Comparison of ENCODE assay signal across 8 cellular contexts in genomic region chr12:76559277-76560082, GRCh38. TPM values are rescaled to one million over a fixed set of nuclear protein-coding genes. Genes with fewer than 3 reads are reported as not detected.
DNase-seq lines count a peak whose midpoint lies in the region; ATAC-seq and TF ChIP-seq lines count a peak whose summit lies in the region.

Gene OSBPL8, minus strand, starts transcription at chr12:76559771. Its CDS starts 72,220 bp downstream, at chr12:76487551.

- peak within 1 kb of the TSS; percentile 90 for H3K18ac ChIP-seq in IMR-90 (ENCODE audit: low read depth, low read length)

- peak within 1 kb of the TSS; percentile 87 for H2AK9ac ChIP-seq in IMR-90 (replicated peaks; ENCODE audit: low read depth, low read length, poor library complexity)

- peak within 1 kb of the TSS; percentile 67 for H3K56ac ChIP-seq in IMR-90 (ENCODE audit: extremely low read depth, insufficient read depth, low read length)

- H3K9me1 ChIP-seq in IMR-90 (ENCODE audit: insufficient read depth, low read length): no peaks in the 10 kb centered on the region

- peak within 1 kb of the TSS; percentile 78 for H2AK5ac ChIP-seq in IMR-90 (ENCODE audit: low read depth, low read length)

- H3K14ac ChIP-seq in IMR-90 (replicated peaks; ENCODE audit: low read depth, low read length): peak within 1 kb of the TSS; percentile 97

- DNase-seq in DMS114 treated with DMSO at 0.1 percent for 48 hours (lab: John Stamatoyannopoulos, UW; ENCODE audit: unreplicated experiment) (peak; percentile 85), IMR-90 (peak; percentile 85), OCI-LY7 (ENCODE audit: low spot score) (peak; percentile 93), activated T-cell treated with anti-CD3 and anti-CD28 coated beads for 24 hours (ENCODE audit: low read depth) (peak; percentile 95), epithelial cell of esophagus (ENCODE audit: low read depth) (peak; percentile 93), mucosa of descending colon (peak; percentile 97 to 99 (median 99))
- DNase-seq in stimulated activated CD8-positive, alpha-beta memory T cell treated with anti-CD3 and anti-CD28 coated beads, Interleukin-4, amount 100 ng/mL, for 24 hours (ENCODE audit: low read depth): peak; percentile 97

- BruUV-seq in IMR-90 (replicated peaks; lab: Mats Ljungman, UMichigan) (no TSS peak), OCI-LY7 (replicated peaks; lab: Mats Ljungman, UMichigan) (no TSS peak)

- peak; percentile 88 for ATAC-seq in GM21528 (IDR thresholded peaks at IDR 0.05; ENCODE audit: low FRiP score, unreplicated experiment)
- peak; percentile 92 for ATAC-seq in IMR-90 (ENCODE audit: low read depth)
- peak; percentile 96 for ATAC-seq in mucosa of descending colon

- peaks cover 10 to 28% of the 10 kb centered on the region in 2 experiments; a peak in 3 of 4 replicates for H3K79me1 ChIP-seq in IMR-90 (ENCODE audit: low read depth in 1 of 2, low read length in 2 of 2)

- TF ChIP-seq RAD21 in IMR-90 (IDR thresholded peaks at IDR 0.05; ENCODE audit: low read length): peak; percentile 36; the same call in 1 of the 2 replicates

- H3K9me3 ChIP-seq in IMR-90 (ENCODE audit: control insufficient read depth, insufficient read depth, low read length) (no peaks in the 10 kb centered on the region), OCI-LY7 (ENCODE audit: low read length) (no peaks in the 10 kb centered on the region), mucosa of descending colon (no peaks in the 10 kb centered on the region)

- H4K8ac ChIP-seq in IMR-90 (ENCODE audit: low read depth in 2 of 2, low read length in 2 of 2): peak within 1 kb of the TSS; percentile 89 to 91

- H4K20me1 ChIP-seq in IMR-90 (ENCODE audit: insufficient read depth, low read length): no peaks in the 10 kb centered on the region
- no peaks in the 10 kb centered on the region for H4K20me1 ChIP-seq in OCI-LY7 (ENCODE audit: insufficient read depth, low read length)

- peak within 1 kb of the TSS; percentile 95 for H3K4me2 ChIP-seq in IMR-90 (ENCODE audit: low read depth, low read length)
- H3K4me2 ChIP-seq in OCI-LY7 (ENCODE audit: low read length): peak within 1 kb of the TSS; percentile 99

- H3K4me1 ChIP-seq in IMR-90 (ENCODE audit: control insufficient read depth, insufficient read depth, low read length) (no peaks in the 10 kb centered on the region), OCI-LY7 (ENCODE audit: insufficient read depth, low read length, poor library complexity, severe bottlenecking) (peaks cover 41% of the 10 kb centered on the region), mucosa of descending colon (ENCODE audit: low read depth) (no peaks in the 10 kb centered on the region)

- peak within 1 kb of the TSS; percentile 89 for H3K27ac ChIP-seq in IMR-90 (ENCODE audit: insufficient read depth, low read length)
- peak within 1 kb of the TSS; percentile 66 for H3K27ac ChIP-seq in OCI-LY7 (ENCODE audit: low read depth, low read length, poor library complexity, severe bottlenecking)

- intact Hi-C loops in IMR-90 (cut with micrococcal nuclease) (loop anchor here (5.0 to 10.0 kb wide), 2 partner anchors 87 to 165 kb away; no protein-coding TSS in a partner anchor), OCI-LY7 (cut with micrococcal nuclease; ENCODE audit: unreplicated experiment) (loop anchor here (1.0 to 10.0 kb wide), 4 partner anchors 203 to 1045 kb away; partner anchors contain the start of genes BBS10, KRR1, NAP1L1 and ZDHHC17), mucosa of descending colon (cut with DNase I, micrococcal nuclease) (no loop called here)

- H3K79me2 ChIP-seq in OCI-LY7 (ENCODE audit: insufficient read depth, low read depth, low read length): peaks cover 47% of the 10 kb centered on the region

- in situ Hi-C loops in IMR-90 (cut with MboI; ENCODE audit: low sequenced_read_pairs): no loop called here

- peak within 1 kb of the TSS; percentile 84; the same call in 2 of the 3 replicates for H2BK15ac ChIP-seq in IMR-90 (ENCODE audit: low read depth, low read length)

- TF ChIP-seq CTCF in IMR-90 (conservative IDR thresholded peaks at IDR 0.05; ENCODE audit: low read depth, low read length) (peak; percentile 29), OCI-LY7 (conservative IDR thresholded peaks at IDR 0.05; ENCODE audit: low read length) (peak; percentile 38; the same call in 1 of the 2 replicates), epithelial cell of esophagus (IDR thresholded peaks at IDR 0.05; ENCODE audit: insufficient read depth, low read depth, low read length, missing control alignments) (no peak), mucosa of descending colon (IDR thresholded peaks at IDR 0.05) (no peak)

- CTCF ChIA-PET in IMR-90 (lab: Yijun Ruan, JAX): interaction anchor here (1.2 kb wide), 1 partner anchor 26 kb away, joined by 4 read pairs; no protein-coding TSS in a partner anchor
- CTCF ChIA-PET in OCI-LY7 (lab: Charles Lee; ENCODE audit: unreplicated experiment): interaction anchor here (0.7 kb wide), 1 partner anchor 48 kb away, joined by 3 read pairs; no protein-coding TSS in a partner anchor

- peak within 1 kb of the TSS; percentile 88 for H3K9ac ChIP-seq in IMR-90 (ENCODE audit: low read depth, low read length)

- dilution Hi-C loops in IMR-90 (cut with HindIII; ENCODE audit: low sequenced_read_pairs, unreplicated experiment): no loop called here

- H4K5ac ChIP-seq in IMR-90 (ENCODE audit: low read depth, low read length): peak within 1 kb of the TSS; percentile 99

- H2AFZ ChIP-seq in IMR-90 (replicated peaks; ENCODE audit: low read length, poor library complexity) (peak within 1 kb of the TSS; percentile 99), OCI-LY7 (ENCODE audit: low read length) (peak within 1 kb of the TSS; percentile 97)

- H2BK20ac ChIP-seq in IMR-90 (ENCODE audit: low read depth, low read length): peak within 1 kb of the TSS; percentile 68

- H3K36me3 ChIP-seq in IMR-90 (ENCODE audit: control insufficient read depth, insufficient read depth, low read length): no peaks in the 10 kb centered on the region
- H3K36me3 ChIP-seq in OCI-LY7 (ENCODE audit: insufficient read depth, low read length): no peaks in the 10 kb centered on the region
- H3K36me3 ChIP-seq in mucosa of descending colon (ENCODE audit: low read depth): no peaks in the 10 kb centered on the region

- H2BK120ac ChIP-seq in IMR-90 (ENCODE audit: low read depth, low read length): peak within 1 kb of the TSS; percentile 94

- POLR2A ChIA-PET in IMR-90 (lab: Charles Lee; ENCODE audit: unreplicated experiment) (interaction anchor here (0.6 kb wide), 1 partner anchor 556 kb away, joined by 3 read pairs; no protein-coding TSS in a partner anchor), OCI-LY7 (lab: Charles Lee) (interaction anchor here (0.7 to 1.4 kb wide), 6 partner anchors 46 to 1088 kb away, joined by 3 to 5 read pairs (median 4); no protein-coding TSS in a partner anchor)

- peak within 1 kb of the TSS; percentile 98 for H3K4ac ChIP-seq in IMR-90 (ENCODE audit: low read depth, low read length)

- no peaks in the 10 kb centered on the region for H3K27me3 ChIP-seq in IMR-90 (ENCODE audit: control insufficient read depth, insufficient read depth, low read length)

- H3K4me3 ChIP-seq in IMR-90 (ENCODE audit: insufficient read depth, low read depth, low read length) (peak within 1 kb of the TSS; percentile 91), OCI-LY7 (ENCODE audit: low read depth, low read length, poor library complexity, severe bottlenecking) (peak within 1 kb of the TSS; percentile 100), epithelial cell of esophagus (ENCODE audit: low read length) (peak within 1 kb of the TSS; percentile 89), mucosa of descending colon (peak within 1 kb of the TSS; percentile 79)

- WGBS in IMR-90 (ENCODE audit: extremely low coverage in 2 of 2, insufficient read length in 1 of 2), 2 experiments: 0% methylated on average over 32 of the region's 85 CpGs; no CpG with 5 or more reads in 1 of the 2 experiments

- H2BK5ac ChIP-seq in IMR-90 (ENCODE audit: low read depth, low read length, poor library complexity, severe bottlenecking): peak within 1 kb of the TSS; percentile 93

- H3K9me2 ChIP-seq in OCI-LY7 (ENCODE audit: insufficient read depth, low read length): no peaks in the 10 kb centered on the region

- peak within 1 kb of the TSS; percentile 96 for H3K23ac ChIP-seq in IMR-90 (ENCODE audit: low read depth, low read length)

- TF ChIP-seq POLR2A in IMR-90 (IDR thresholded peaks at IDR 0.05; ENCODE audit: low read depth, low read length): peak; percentile 82

- H4K91ac ChIP-seq in IMR-90 (ENCODE audit: insufficient read depth, low read depth, low read length): peak within 1 kb of the TSS; percentile 89

TF ChIP-seq in IMR-90, 13 proteins besides CTCF, POLR2A, EP300 and RAD21 (continues in another document):
- TF ChIP-seq ELK1 (IDR thresholded peaks at IDR 0.05; ENCODE audit: borderline replicate concordance, low read depth, low read length) (no peak), FOS (IDR thresholded peaks at IDR 0.05; ENCODE audit: low read depth, low read length) (no peak), MXI1 (IDR thresholded peaks at IDR 0.05; ENCODE audit: borderline replicate concordance, low read depth, low read length) (no peak; the same call in 1 of the 2 replicates), NFE2L2 (IDR thresholded peaks at IDR 0.05; ENCODE audit: low read depth, low read length) (no peak), MAZ (IDR thresholded peaks at IDR 0.05; ENCODE audit: borderline replicate concordance, low read depth, low read length) (peak; percentile 86), SMC3 (IDR thresholded peaks at IDR 0.05; ENCODE audit: low read depth, low read length) (no peak)
- TF ChIP-seq, protein P1, sequence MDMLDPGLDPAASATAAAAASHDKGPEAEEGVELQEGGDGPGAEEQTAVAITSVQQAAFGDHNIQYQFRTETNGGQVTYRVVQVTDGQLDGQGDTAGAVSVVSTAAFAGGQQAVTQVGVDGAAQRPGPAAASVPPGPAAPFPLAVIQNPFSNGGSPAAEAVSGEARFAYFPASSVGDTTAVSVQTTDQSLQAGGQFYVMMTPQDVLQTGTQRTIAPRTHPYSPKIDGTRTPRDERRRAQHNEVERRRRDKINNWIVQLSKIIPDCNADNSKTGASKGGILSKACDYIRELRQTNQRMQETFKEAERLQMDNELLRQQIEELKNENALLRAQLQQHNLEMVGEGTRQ (IDR thresholded peaks at IDR 0.05; ENCODE audit: low read depth, low read length): peak; percentile 98

RNA-seq across cellular contexts. Expression of gene OSBPL8, which starts in this region (rescaled TPM):
- total RNA-seq in IMR-90 (2012; rRNA removed) (24.2 and 48.0 TPM in 2 replicates), OCI-LY7 (2022) (57.0 and 61.3 TPM in 2 replicates), mucosa of descending colon (10 to 100 TPM; 26.3 to 56.0 (median 26.9) TPM)
- 16.3 and 17.8 TPM in 2 replicates for polyA plus RNA-seq in IMR-90 (2012; rRNA removed)
- polyA plus RNA-seq in IMR-90 (2012; cell fraction: cytosol; rRNA removed): 17.3 and 24.6 TPM in 2 replicates
- polyA plus RNA-seq in IMR-90 (2012; cell fraction: nucleus; rRNA removed; ENCODE audit: low replicate concordance): 14.6 and 33.3 TPM in 2 replicates
- total RNA-seq in OCI-LY7 (2014; rRNA removed; shearing (Covaris generic)): 25.0 and 34.0 TPM in 2 replicates

Comparison
In these comparisons a context has a peak if more than half of its experiments do, and no peak if none do; other contexts are left out.
1. Peak in every context shown above with its lines: DNase-seq, ATAC-seq, H3K4me3 ChIP-seq and H3K27ac ChIP-seq.
2. CTCF ChIP-seq: peak in IMR-90 (single experiment) and OCI-LY7 (single experiment); none in epithelial cell of esophagus (single experiment) and mucosa of descending colon (single experiment).
3. intact Hi-C loops: an anchor here in IMR-90 (5.0 to 10.0 kb wide) and OCI-LY7 (1.0 to 10.0 kb wide); none called in mucosa of descending colon.